1 cellular context compared by ENCODE assay signal in genomic region chr16:23679986-23680336, GRCh38.
TF ChIP-seq lines count a peak whose summit lies in the region.

No MANE protein-coding gene starts in this region.

TF ChIP-seq in HepG2, 621 proteins besides CTCF, POLR2A, EP300 and RAD21:
- 0 out of 2 replicates have a peak, but pooled peaks have one; percentile 54 for TF ChIP-seq ZC3H13 (CRISPR knock-in tag; IDR thresholded peaks at IDR 0.05)
- TF ChIP-seq MZF1 (CRISPR knock-in tag; IDR thresholded peaks at IDR 0.05; ENCODE audit: borderline replicate concordance) = 0 out of 2 replicates have a peak, but pooled peaks have one; percentile 74
- TF ChIP-seq ZNF607 (CRISPR knock-in tag; IDR thresholded peaks at IDR 0.05; ENCODE audit: borderline replicate concordance) = 0 out of 2 replicates have a peak, but pooled peaks have one; percentile 1
- no peak for TF ChIP-seq GLMP (CRISPR knock-in tag; IDR thresholded peaks at IDR 0.05; ENCODE audit: borderline replicate concordance)
- peak; percentile 13 for TF ChIP-seq XRCC5 (optimal IDR thresholded peaks at IDR 0.05; ENCODE audit: low read length)
- TF ChIP-seq ZKSCAN5 (CRISPR knock-in tag; IDR thresholded peaks at IDR 0.05) = peak; percentile 75; the same call in 1 of the 2 replicates
- no peak for TF ChIP-seq ZNF24 (IDR thresholded peaks at IDR 0.05)
- no peak for TF ChIP-seq ZBTB1 (CRISPR knock-in tag; IDR thresholded peaks at IDR 0.05; ENCODE audit: borderline replicate concordance)
- TF ChIP-seq RFXAP (CRISPR knock-in tag; IDR thresholded peaks at IDR 0.05; ENCODE audit: borderline replicate concordance) = peak; percentile 50; the same call in 1 of the 2 replicates
- TF ChIP-seq ZMYM3 (CRISPR knock-in tag; IDR thresholded peaks at IDR 0.05) = 0 out of 2 replicates have a peak, but pooled peaks have one; percentile 2
- no peak for TF ChIP-seq SMAD1 (CRISPR knock-in tag; IDR thresholded peaks at IDR 0.05; ENCODE audit: borderline replicate concordance, low read depth)
- TF ChIP-seq ZNF30 (CRISPR knock-in tag; IDR thresholded peaks at IDR 0.05) = 0 out of 2 replicates have a peak, but pooled peaks have one; percentile 64
- 0 out of 2 replicates have a peak, but pooled peaks have one; percentile 8 for TF ChIP-seq NFKB2 (CRISPR knock-in tag; IDR thresholded peaks at IDR 0.05; ENCODE audit: borderline replicate concordance)
- no peak for TF ChIP-seq ZFP82 (CRISPR knock-in tag; IDR thresholded peaks at IDR 0.05; ENCODE audit: borderline replicate concordance)
- TF ChIP-seq, protein P1, sequence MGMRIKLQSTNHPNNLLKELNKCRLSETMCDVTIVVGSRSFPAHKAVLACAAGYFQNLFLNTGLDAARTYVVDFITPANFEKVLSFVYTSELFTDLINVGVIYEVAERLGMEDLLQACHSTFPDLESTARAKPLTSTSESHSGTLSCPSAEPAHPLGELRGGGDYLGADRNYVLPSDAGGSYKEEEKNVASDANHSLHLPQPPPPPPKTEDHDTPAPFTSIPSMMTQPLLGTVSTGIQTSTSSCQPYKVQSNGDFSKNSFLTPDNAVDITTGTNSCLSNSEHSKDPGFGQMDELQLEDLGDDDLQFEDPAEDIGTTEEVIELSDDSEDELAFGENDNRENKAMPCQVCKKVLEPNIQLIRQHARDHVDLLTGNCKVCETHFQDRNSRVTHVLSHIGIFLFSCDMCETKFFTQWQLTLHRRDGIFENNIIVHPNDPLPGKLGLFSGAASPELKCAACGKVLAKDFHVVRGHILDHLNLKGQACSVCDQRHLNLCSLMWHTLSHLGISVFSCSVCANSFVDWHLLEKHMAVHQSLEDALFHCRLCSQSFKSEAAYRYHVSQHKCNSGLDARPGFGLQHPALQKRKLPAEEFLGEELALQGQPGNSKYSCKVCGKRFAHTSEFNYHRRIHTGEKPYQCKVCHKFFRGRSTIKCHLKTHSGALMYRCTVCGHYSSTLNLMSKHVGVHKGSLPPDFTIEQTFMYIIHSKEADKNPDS (CRISPR knock-in tag; IDR thresholded peaks at IDR 0.05) = no peak
- peak; percentile 89 for TF ChIP-seq PCBP2 (optimal IDR thresholded peaks at IDR 0.05; ENCODE audit: low read depth, low read length, poor library complexity, severe bottlenecking)
- TF ChIP-seq, protein P2, sequence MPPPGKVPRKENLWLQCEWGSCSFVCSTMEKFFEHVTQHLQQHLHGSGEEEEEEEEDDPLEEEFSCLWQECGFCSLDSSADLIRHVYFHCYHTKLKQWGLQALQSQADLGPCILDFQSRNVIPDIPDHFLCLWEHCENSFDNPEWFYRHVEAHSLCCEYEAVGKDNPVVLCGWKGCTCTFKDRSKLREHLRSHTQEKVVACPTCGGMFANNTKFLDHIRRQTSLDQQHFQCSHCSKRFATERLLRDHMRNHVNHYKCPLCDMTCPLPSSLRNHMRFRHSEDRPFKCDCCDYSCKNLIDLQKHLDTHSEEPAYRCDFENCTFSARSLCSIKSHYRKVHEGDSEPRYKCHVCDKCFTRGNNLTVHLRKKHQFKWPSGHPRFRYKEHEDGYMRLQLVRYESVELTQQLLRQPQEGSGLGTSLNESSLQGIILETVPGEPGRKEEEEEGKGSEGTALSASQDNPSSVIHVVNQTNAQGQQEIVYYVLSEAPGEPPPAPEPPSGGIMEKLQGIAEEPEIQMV (CRISPR knock-in tag; IDR thresholded peaks at IDR 0.05; ENCODE audit: low read depth) = no peak
- no peak for TF ChIP-seq ZNF703 (CRISPR knock-in tag; IDR thresholded peaks at IDR 0.05; ENCODE audit: borderline replicate concordance)
- 0 out of 2 replicates have a peak, but pooled peaks have one; percentile 7 for TF ChIP-seq ETV5 (CRISPR knock-in tag; IDR thresholded peaks at IDR 0.05; ENCODE audit: borderline replicate concordance)
- TF ChIP-seq, protein P3, sequence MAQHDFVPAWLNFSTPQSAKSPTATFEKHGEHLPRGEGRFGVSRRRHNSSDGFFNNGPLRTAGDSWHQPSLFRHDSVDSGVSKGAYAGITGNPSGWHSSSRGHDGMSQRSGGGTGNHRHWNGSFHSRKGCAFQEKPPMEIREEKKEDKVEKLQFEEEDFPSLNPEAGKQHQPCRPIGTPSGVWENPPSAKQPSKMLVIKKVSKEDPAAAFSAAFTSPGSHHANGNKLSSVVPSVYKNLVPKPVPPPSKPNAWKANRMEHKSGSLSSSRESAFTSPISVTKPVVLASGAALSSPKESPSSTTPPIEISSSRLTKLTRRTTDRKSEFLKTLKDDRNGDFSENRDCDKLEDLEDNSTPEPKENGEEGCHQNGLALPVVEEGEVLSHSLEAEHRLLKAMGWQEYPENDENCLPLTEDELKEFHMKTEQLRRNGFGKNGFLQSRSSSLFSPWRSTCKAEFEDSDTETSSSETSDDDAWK (CRISPR knock-in tag; IDR thresholded peaks at IDR 0.05) = no peak
- TF ChIP-seq ZFY (CRISPR knock-in tag; IDR thresholded peaks at IDR 0.05) = 0 out of 2 replicates have a peak, but pooled peaks have one; percentile 4
- 0 out of 2 replicates have a peak, but pooled peaks have one; percentile 40 for TF ChIP-seq ZBTB38 (CRISPR knock-in tag; IDR thresholded peaks at IDR 0.05)
- no peak for TF ChIP-seq NBN (conservative IDR thresholded peaks at IDR 0.05)
- TF ChIP-seq ZNF329 (CRISPR knock-in tag; IDR thresholded peaks at IDR 0.05; ENCODE audit: low read depth) = no peak
- TF ChIP-seq ZNF746 (CRISPR knock-in tag; IDR thresholded peaks at IDR 0.05) = 0 out of 2 replicates have a peak, but pooled peaks have one; percentile 7
- TF ChIP-seq ZNF572 (CRISPR knock-in tag; IDR thresholded peaks at IDR 0.05) = 0 out of 2 replicates have a peak, but pooled peaks have one; percentile 56
